In genomic region chr5:132260051-132260450, GRCh38 we compare ENCODE assay signal across 9 cellular contexts. TPM values are rescaled to one million over a fixed set of nuclear protein-coding genes. Genes with fewer than 3 reads are reported as not detected.
DNase-seq lines count a peak whose midpoint lies in the region; ATAC-seq, FAIRE-seq and TF ChIP-seq lines count a peak whose summit lies in the region.
"Had no signal": no experiment of that assay in that cellular context is flagged by ENCODE, and none has a peak within 500 bp of the region (broad histone marks: within the 10 kb centered on the region; RNA-seq: fewer than 3 reads in every experiment).

No MANE protein-coding gene starts in this region.

- DNase-seq in activated naive CD4-positive, alpha-beta T cell (lab: John Stamatoyannopoulos, UW), result no peak
- peak; percentile 78 for DNase-seq in bronchial epithelial cell (ENCODE audit: low read depth)
- DNase-seq in mesothelial cell of epicardium (ENCODE audit: low spot score in 2 of 2, unreplicated experiment in 2 of 2), result no peak
- no peak for DNase-seq in UCSD-AML1 (lab: John Stamatoyannopoulos, UW; ENCODE audit: unreplicated experiment)
- no peak for DNase-seq in NCI-H2171 treated with DMSO at 0.1 percent for 48 hours (lab: John Stamatoyannopoulos, UW)

- H3K27ac Mint-ChIP-seq in activated naive CD4-positive, alpha-beta T cell treated with anti-CD3 and anti-CD28 coated beads, Interleukin-2, amount 50 U/mL, for 24 hours, result peak overlapping the region; percentile 74
- H3K27ac Mint-ChIP-seq in mesothelial cell of epicardium, result peak overlapping the region; percentile 93

- 26% methylated on average over 6 of the region's 6 CpGs for WGBS in urinary bladder

- H3K4me3 Mint-ChIP-seq in activated naive CD4-positive, alpha-beta T cell treated with anti-CD3 and anti-CD28 coated beads, Interleukin-2, amount 50 U/mL, for 24 hours, result no peak overlapping the region
- peak overlapping the region; percentile 23 for H3K4me3 Mint-ChIP-seq in mesothelial cell of epicardium

- H3K4me3 ChIP-seq in bronchial epithelial cell (ENCODE audit: low read depth, low read length) (no peak overlapping the region), urinary bladder (ENCODE audit: low read depth, low read length) (no peak overlapping the region)
- H3K4me3 ChIP-seq: right lobe of liver had no signal

- peak overlapping the region; percentile 77 for H3K27ac ChIP-seq in urinary bladder (ENCODE audit: low read depth)
- H3K27ac ChIP-seq: right lobe of liver had no signal

- no peak for FAIRE-seq in bronchial epithelial cell (lab: Jason Lieb, UNC)

- H3K36me3 ChIP-seq in bronchial epithelial cell (ENCODE audit: control insufficient read depth, insufficient read depth, low read length) (peaks cover 3% of the 10 kb centered on the region), urinary bladder (ENCODE audit: insufficient read depth) (no peaks in the 10 kb centered on the region)
- H3K36me3 ChIP-seq: right lobe of liver had no signal

- no peaks in the 10 kb centered on the region for H3K36me3 Mint-ChIP-seq in activated naive CD4-positive, alpha-beta T cell treated with anti-CD3 and anti-CD28 coated beads, Interleukin-2, amount 50 U/mL, for 24 hours
- H3K36me3 Mint-ChIP-seq in mesothelial cell of epicardium, result peaks cover 9% of the 10 kb centered on the region

- H3K27me3 ChIP-seq in bronchial epithelial cell (ENCODE audit: control insufficient read depth, insufficient read depth, low read length), result no peaks in the 10 kb centered on the region
- H3K27me3 ChIP-seq: right lobe of liver had no signal

- H3K27me3 Mint-ChIP-seq in activated naive CD4-positive, alpha-beta T cell treated with anti-CD3 and anti-CD28 coated beads, Interleukin-2, amount 50 U/mL, for 24 hours, result peaks cover 14% of the 10 kb centered on the region
- no peaks in the 10 kb centered on the region for H3K27me3 Mint-ChIP-seq in mesothelial cell of epicardium (ENCODE audit: low read depth)

- H3K4me1 ChIP-seq in urinary bladder (ENCODE audit: insufficient read depth), result no peaks in the 10 kb centered on the region

- ATAC-seq in HG03571 (IDR thresholded peaks at IDR 0.05; ENCODE audit: unreplicated experiment), result no peak

- no peaks in the 10 kb centered on the region for H3K9me3 Mint-ChIP-seq in activated naive CD4-positive, alpha-beta T cell treated with anti-CD3 and anti-CD28 coated beads, Interleukin-2, amount 50 U/mL, for 24 hours
- H3K9me3 Mint-ChIP-seq in mesothelial cell of epicardium, result no peaks in the 10 kb centered on the region

- peaks cover 13% of the 10 kb centered on the region for H3K4me1 Mint-ChIP-seq in activated naive CD4-positive, alpha-beta T cell treated with anti-CD3 and anti-CD28 coated beads, Interleukin-2, amount 50 U/mL, for 24 hours
- H3K4me1 Mint-ChIP-seq in mesothelial cell of epicardium, result peaks cover 50% of the 10 kb centered on the region

- TF ChIP-seq CTCF in bronchial epithelial cell (IDR thresholded peaks at IDR 0.05; ENCODE audit: insufficient read depth, low read length, severe bottlenecking) (no peak), mesothelial cell of epicardium (IDR thresholded peaks at IDR 0.05; ENCODE audit: unreplicated experiment) (no peak)

RNA-seq across cellular contexts. Expression of gene PDLIM4, which starts 2.6 kb away (rescaled TPM):
- total RNA-seq in bronchial epithelial cell, result 12.9 and 18.8 TPM in 2 replicates
- total RNA-seq in mesothelial cell of epicardium, result 48.8 to 50.7 TPM (median 50.1 TPM) in 3 replicates
- 17.4 TPM for total RNA-seq in urinary bladder
- 114 TPM for polyA plus RNA-seq in urinary bladder

RNA-seq across cellular contexts. Expression of gene P4HA2, which starts 32.4 kb away (rescaled TPM):
- 174 and 190 TPM in 2 replicates for total RNA-seq in bronchial epithelial cell
- 66.3 to 68.7 TPM (median 66.9 TPM) in 3 replicates for total RNA-seq in mesothelial cell of epicardium
- 102 TPM for total RNA-seq in urinary bladder
- polyA plus RNA-seq in urinary bladder, result 44.2 TPM

RNA-seq across cellular contexts. Expression of gene SLC22A4, which starts 34.1 kb away (rescaled TPM):
- 0.13 and 0.26 TPM in 2 replicates for total RNA-seq in bronchial epithelial cell
- total RNA-seq in mesothelial cell of epicardium, result 2.1 to 2.4 TPM (median 2.2 TPM) in 3 replicates
- 2.2 TPM for total RNA-seq in urinary bladder
- polyA plus RNA-seq in urinary bladder, result 1.5 TPM
